In the genomic region with DNA sequence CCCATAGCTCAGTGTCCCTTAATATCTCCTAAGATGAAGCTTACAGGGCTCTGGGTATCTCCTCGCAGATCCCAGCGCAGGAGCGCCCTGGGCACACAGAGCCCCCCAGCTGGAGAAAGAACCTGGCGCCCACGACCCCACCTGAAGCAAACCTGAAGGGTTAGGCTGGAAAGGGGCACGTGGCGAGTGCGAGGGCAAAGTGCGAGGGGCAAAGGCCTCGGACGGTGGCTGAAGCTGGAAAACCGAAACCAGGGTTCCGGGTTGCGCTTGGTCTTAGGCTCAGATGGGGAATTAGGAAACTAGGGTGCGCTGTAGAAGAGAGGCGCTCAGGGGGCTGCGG, we compare ENCODE assay signal across 11 cellular contexts. TPM values are rescaled to one million over a fixed set of nuclear protein-coding genes. Genes with fewer than 3 reads are reported as not detected.
DNase-seq lines count a peak whose midpoint lies in the region; ATAC-seq and TF ChIP-seq lines count a peak whose summit lies in the region.
"Had no signal": no experiment of that assay in that cellular context is flagged by ENCODE, and none has a peak within 500 bp of the region (broad histone marks: within the 10 kb centered on the region; RNA-seq: fewer than 3 reads in every experiment).

No MANE protein-coding gene starts in this region.

- H3K4me1 ChIP-seq in SK-N-SH (ENCODE audit: control insufficient read depth in 1 of 2, insufficient read depth in 2 of 2, low read depth in 1 of 2, low read length in 1 of 2) (peaks cover 0 to 19% of the 10 kb centered on the region in 2 experiments; a peak in 1 of 4 replicates), tibial artery (peaks cover 0 to 69% (median 56%) of the 10 kb centered on the region in 4 donors)
- H3K4me1 ChIP-seq: foreskin keratinocyte had no signal

- H3F3A ChIP-seq in SK-N-SH (replicated peaks; ENCODE audit: insufficient read depth) = no peaks in the 10 kb centered on the region

- no peaks in the 10 kb centered on the region for H3K79me2 ChIP-seq in SK-N-SH (ENCODE audit: insufficient read depth)

- no peak for TF ChIP-seq EP300 in SK-N-SH (IDR thresholded peaks at IDR 0.05; ENCODE audit: borderline replicate concordance in 1 of 2, low read depth in 1 of 2, low read length in 1 of 2)

- H3K9ac ChIP-seq in SK-N-SH = no peak overlapping the region

- ATAC-seq in SK-N-SH treated with all-trans-retinoic acid at 6 μM for 48 hours (no peak), HG03460 (IDR thresholded peaks at IDR 0.05; ENCODE audit: unreplicated experiment) (no peak), HG03354 (IDR thresholded peaks at IDR 0.05; ENCODE audit: poor library complexity, severe bottlenecking, unreplicated experiment) (no peak)

- peak overlapping the region; percentile 57 for H3K4me2 ChIP-seq in SK-N-SH

- H3K36me3 ChIP-seq in SK-N-SH (replicated peaks in 1 of 2; ENCODE audit: control insufficient read depth in 1 of 2, insufficient read depth in 2 of 2, low read length in 1 of 2) (no peaks in the 10 kb centered on the region), tibial artery (no peaks in the 10 kb centered on the region)

- H3K27me3 Mint-ChIP-seq in mesothelial cell of epicardium (ENCODE audit: low read depth) = peaks cover 100% of the 10 kb centered on the region

- WGBS in SK-N-SH (ENCODE audit: low lambda C conversion rate) = 12% methylated on average over 10 of the region's 17 CpGs

- H3K36me3 Mint-ChIP-seq in mesothelial cell of epicardium = no peaks in the 10 kb centered on the region

- H3K4me1 Mint-ChIP-seq in mesothelial cell of epicardium = peaks cover 44% of the 10 kb centered on the region

- no peak overlapping the region for H3K27ac Mint-ChIP-seq in mesothelial cell of epicardium
- H3K27ac Mint-ChIP-seq: activated naive CD4-positive, alpha-beta T cell treated with anti-CD3 and anti-CD28 coated beads, Interleukin-2, amount 10 ng/mL, durations not matched to agents 7 days and 5 days had no signal

- H3K27ac ChIP-seq in SK-N-SH (ENCODE audit: low read depth in 2 of 2, low read length in 1 of 2) (no peak overlapping the region), dorsolateral prefrontal cortex (no peak overlapping the region), tibial artery (no peak overlapping the region)
- H3K27ac ChIP-seq: foreskin keratinocyte had no signal

- H3K4me3 Mint-ChIP-seq in mesothelial cell of epicardium = peak overlapping the region; percentile 47
- H3K4me3 Mint-ChIP-seq: activated naive CD4-positive, alpha-beta T cell treated with anti-CD3 and anti-CD28 coated beads, Interleukin-2, amount 10 ng/mL, durations not matched to agents 7 days and 5 days had no signal

- peak; percentile 29 for DNase-seq in SK-N-SH
- DNase-seq in dorsolateral prefrontal cortex = no peak
- DNase-seq in mesothelial cell of epicardium (ENCODE audit: low spot score in 2 of 2, unreplicated experiment in 2 of 2) = no peak
- DNase-seq in tibial artery = no peak
- DNase-seq in NCI-H2227 treated with DMSO at 0.1 percent for 48 hours (lab: John Stamatoyannopoulos, UW) = no peak
- DNase-seq: activated naive CD4-positive, alpha-beta T cell treated with anti-CD3 and anti-CD28 coated beads, Interleukin-2, amount 10 ng/mL, durations not matched to agents 7 days and 5 days; foreskin keratinocyte; Kasumi-1 had no signal

- CTCF ChIA-PET in SK-N-SH (lab: Yijun Ruan, JAX) = no interaction called here

- H3K9me3 Mint-ChIP-seq in mesothelial cell of epicardium = no peaks in the 10 kb centered on the region
- H3K9me3 Mint-ChIP-seq: activated naive CD4-positive, alpha-beta T cell treated with anti-CD3 and anti-CD28 coated beads, Interleukin-2, amount 10 ng/mL, durations not matched to agents 7 days and 5 days had no signal

- H3K27me3 ChIP-seq in SK-N-SH (ENCODE audit: insufficient read depth) (peaks cover 98% of the 10 kb centered on the region), dorsolateral prefrontal cortex (peaks cover 42 to 100% (median 100%) of the 10 kb centered on the region in 45 donors), tibial artery (peaks cover 0 to 95% of the 10 kb centered on the region in 2 donors)

- no peak overlapping the region for H2AFZ ChIP-seq in SK-N-SH (ENCODE audit: low read depth)

- H3K4me3 ChIP-seq in SK-N-SH (ENCODE audit: low read depth in 2 of 2, low read length in 1 of 2) (peak overlapping the region in 1 of 2 experiments; percentile 37; a peak in 1 of 4 replicates), dorsolateral prefrontal cortex (peak overlapping the region in 56 of 59 donors; percentile 2 to 73 (median 42)), tibial artery (peak overlapping the region; percentile 36 to 46)

- TF ChIP-seq RAD21 in SK-N-SH (IDR thresholded peaks at IDR 0.05; ENCODE audit: low read length) = no peak

- H4K20me1 ChIP-seq in SK-N-SH (ENCODE audit: insufficient read depth) = no peaks in the 10 kb centered on the region

- TF ChIP-seq CTCF in SK-N-SH (IDR thresholded peaks at IDR 0.05) (no peak), dorsolateral prefrontal cortex (IDR thresholded peaks at IDR 0.05 in 54 of 56, conservative IDR thresholded peaks at IDR 0.05 in 2 of 56; ENCODE audit: low read depth in 1 of 56, partially characterized antibody in 56 of 56) (no peak), mesothelial cell of epicardium (IDR thresholded peaks at IDR 0.05; ENCODE audit: unreplicated experiment) (no peak), tibial artery (IDR thresholded peaks at IDR 0.05) (no peak)

- H3K9me3 ChIP-seq in SK-N-SH (no peaks in the 10 kb centered on the region), tibial artery (no peaks in the 10 kb centered on the region)

- intact Hi-C loops in dorsolateral prefrontal cortex (cut with DNase I) = loop anchor here in 1 of 2 donors (10.0 kb wide), 1 partner anchor 457 kb away; no protein-coding TSS in a partner anchor
- intact Hi-C loops in tibial artery (cut with DNase I; ENCODE audit: low total_unique reads) = no loop called here

- POLR2A ChIA-PET in SK-N-SH (lab: Yijun Ruan, JAX) = interaction anchor here (0.6 kb wide), 2 partner anchors 955 to 1017 kb away, joined by 3 to 6 read pairs; no protein-coding TSS in a partner anchor

- no peaks in the 10 kb centered on the region for H3K9me2 ChIP-seq in SK-N-SH

TF ChIP-seq in SK-N-SH, 30 proteins besides CTCF, POLR2A, EP300 and RAD21 (continues in another document):
- TF ChIP-seq MXI1 (IDR thresholded peaks at IDR 0.05; ENCODE audit: low read depth, low read length) (no peak), TEAD4 (IDR thresholded peaks at IDR 0.05; ENCODE audit: borderline replicate concordance, insufficient read depth) (no peak)
- TF ChIP-seq, protein P1, sequence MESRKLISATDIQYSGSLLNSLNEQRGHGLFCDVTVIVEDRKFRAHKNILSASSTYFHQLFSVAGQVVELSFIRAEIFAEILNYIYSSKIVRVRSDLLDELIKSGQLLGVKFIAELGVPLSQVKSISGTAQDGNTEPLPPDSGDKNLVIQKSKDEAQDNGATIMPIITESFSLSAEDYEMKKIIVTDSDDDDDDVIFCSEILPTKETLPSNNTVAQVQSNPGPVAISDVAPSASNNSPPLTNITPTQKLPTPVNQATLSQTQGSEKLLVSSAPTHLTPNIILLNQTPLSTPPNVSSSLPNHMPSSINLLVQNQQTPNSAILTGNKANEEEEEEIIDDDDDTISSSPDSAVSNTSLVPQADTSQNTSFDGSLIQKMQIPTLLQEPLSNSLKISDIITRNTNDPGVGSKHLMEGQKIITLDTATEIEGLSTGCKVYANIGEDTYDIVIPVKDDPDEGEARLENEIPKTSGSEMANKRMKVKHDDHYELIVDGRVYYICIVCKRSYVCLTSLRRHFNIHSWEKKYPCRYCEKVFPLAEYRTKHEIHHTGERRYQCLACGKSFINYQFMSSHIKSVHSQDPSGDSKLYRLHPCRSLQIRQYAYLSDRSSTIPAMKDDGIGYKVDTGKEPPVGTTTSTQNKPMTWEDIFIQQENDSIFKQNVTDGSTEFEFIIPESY (IDR thresholded peaks at IDR 0.05; ENCODE audit: borderline replicate concordance, low read depth) = no peak
- TF ChIP-seq, protein P2, sequence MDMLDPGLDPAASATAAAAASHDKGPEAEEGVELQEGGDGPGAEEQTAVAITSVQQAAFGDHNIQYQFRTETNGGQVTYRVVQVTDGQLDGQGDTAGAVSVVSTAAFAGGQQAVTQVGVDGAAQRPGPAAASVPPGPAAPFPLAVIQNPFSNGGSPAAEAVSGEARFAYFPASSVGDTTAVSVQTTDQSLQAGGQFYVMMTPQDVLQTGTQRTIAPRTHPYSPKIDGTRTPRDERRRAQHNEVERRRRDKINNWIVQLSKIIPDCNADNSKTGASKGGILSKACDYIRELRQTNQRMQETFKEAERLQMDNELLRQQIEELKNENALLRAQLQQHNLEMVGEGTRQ (IDR thresholded peaks at IDR 0.05; ENCODE audit: borderline replicate concordance, low read depth, low read length) = no peak

TF ChIP-seq in SK-N-SH treated with all-trans-retinoic acid at 6 μM for 48 hours, 23 proteins besides CTCF, POLR2A, EP300 and RAD21 (continues in another document):
- TF ChIP-seq TCF4 (CRISPR knock-in tag; IDR thresholded peaks at IDR 0.05; ENCODE audit: borderline replicate concordance) = no peak
- TF ChIP-seq CSDC2 (CRISPR knock-in tag; IDR thresholded peaks at IDR 0.05) = no peak
- TF ChIP-seq, protein P3, sequence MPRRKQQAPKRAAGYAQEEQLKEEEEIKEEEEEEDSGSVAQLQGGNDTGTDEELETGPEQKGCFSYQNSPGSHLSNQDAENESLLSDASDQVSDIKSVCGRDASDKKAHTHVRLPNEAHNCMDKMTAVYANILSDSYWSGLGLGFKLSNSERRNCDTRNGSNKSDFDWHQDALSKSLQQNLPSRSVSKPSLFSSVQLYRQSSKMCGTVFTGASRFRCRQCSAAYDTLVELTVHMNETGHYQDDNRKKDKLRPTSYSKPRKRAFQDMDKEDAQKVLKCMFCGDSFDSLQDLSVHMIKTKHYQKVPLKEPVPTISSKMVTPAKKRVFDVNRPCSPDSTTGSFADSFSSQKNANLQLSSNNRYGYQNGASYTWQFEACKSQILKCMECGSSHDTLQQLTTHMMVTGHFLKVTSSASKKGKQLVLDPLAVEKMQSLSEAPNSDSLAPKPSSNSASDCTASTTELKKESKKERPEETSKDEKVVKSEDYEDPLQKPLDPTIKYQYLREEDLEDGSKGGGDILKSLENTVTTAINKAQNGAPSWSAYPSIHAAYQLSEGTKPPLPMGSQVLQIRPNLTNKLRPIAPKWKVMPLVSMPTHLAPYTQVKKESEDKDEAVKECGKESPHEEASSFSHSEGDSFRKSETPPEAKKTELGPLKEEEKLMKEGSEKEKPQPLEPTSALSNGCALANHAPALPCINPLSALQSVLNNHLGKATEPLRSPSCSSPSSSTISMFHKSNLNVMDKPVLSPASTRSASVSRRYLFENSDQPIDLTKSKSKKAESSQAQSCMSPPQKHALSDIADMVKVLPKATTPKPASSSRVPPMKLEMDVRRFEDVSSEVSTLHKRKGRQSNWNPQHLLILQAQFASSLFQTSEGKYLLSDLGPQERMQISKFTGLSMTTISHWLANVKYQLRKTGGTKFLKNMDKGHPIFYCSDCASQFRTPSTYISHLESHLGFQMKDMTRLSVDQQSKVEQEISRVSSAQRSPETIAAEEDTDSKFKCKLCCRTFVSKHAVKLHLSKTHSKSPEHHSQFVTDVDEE (CRISPR knock-in tag; IDR thresholded peaks at IDR 0.05) = no peak
- TF ChIP-seq GLIS3 (CRISPR knock-in tag; IDR thresholded peaks at IDR 0.05) = no peak

RNA-seq across cellular contexts. Expression of a gene that starts 3.9 kb away (rescaled TPM):
- not detected in 2 replicates for polyA plus RNA-seq in SK-N-SH (2012; rRNA removed)
- polyA plus RNA-seq in SK-N-SH (2012; cell fraction: cytosol; rRNA removed) = not detected in 2 replicates
- not detected in 2 replicates for polyA plus RNA-seq in SK-N-SH (2012; cell fraction: nucleus; rRNA removed)
- total RNA-seq in dorsolateral prefrontal cortex (not detected), mesothelial cell of epicardium (0.18 to 0.44 TPM (median 0.18 TPM) in 3 replicates)
- total RNA-seq: foreskin keratinocyte had no signal
- polyA plus RNA-seq: foreskin keratinocyte had no signal
